1 cellular context compared by ENCODE assay signal in the genomic region with DNA sequence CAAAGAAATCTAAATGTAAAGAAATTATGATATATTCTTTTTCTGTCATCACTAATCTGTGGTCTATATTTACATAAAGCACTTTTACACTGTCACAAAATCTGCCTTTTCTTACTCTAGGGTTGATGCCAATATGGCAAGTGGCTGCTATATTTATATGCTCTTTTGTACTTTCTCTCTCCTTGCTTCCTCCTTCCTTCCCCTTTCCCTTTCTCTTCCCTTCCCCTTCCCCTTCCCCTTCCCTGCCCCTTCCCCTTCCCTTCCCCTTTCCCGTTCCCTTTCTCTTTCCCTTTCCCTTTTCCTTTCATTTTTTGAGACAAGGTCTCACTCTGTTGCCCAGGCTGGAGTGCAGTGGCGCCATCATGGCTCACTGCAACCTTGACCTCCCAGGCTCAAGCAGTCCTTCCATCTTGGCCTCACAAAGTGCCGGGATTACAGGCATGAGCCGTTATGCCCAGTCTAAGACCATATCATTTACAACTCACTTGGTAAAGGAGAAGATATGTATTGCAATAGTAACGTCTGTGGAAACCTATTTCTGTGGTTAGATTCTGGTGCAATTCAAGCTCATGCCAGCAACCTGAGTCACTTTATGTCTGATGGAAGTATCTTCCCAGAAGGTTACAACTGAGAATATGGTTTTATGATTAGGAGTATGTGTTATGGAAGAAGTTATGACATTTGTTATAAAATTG.
TF ChIP-seq lines count a peak whose summit lies in the region.

No MANE protein-coding gene starts in this region.

TF ChIP-seq in HepG2, 621 proteins besides CTCF, POLR2A, EP300 and RAD21:
- TF ChIP-seq, protein P1, sequence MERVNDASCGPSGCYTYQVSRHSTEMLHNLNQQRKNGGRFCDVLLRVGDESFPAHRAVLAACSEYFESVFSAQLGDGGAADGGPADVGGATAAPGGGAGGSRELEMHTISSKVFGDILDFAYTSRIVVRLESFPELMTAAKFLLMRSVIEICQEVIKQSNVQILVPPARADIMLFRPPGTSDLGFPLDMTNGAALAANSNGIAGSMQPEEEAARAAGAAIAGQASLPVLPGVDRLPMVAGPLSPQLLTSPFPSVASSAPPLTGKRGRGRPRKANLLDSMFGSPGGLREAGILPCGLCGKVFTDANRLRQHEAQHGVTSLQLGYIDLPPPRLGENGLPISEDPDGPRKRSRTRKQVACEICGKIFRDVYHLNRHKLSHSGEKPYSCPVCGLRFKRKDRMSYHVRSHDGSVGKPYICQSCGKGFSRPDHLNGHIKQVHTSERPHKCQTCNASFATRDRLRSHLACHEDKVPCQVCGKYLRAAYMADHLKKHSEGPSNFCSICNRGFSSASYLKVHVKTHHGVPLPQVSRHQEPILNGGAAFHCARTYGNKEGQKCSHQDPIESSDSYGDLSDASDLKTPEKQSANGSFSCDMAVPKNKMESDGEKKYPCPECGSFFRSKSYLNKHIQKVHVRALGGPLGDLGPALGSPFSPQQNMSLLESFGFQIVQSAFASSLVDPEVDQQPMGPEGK (CRISPR knock-in tag; IDR thresholded peaks at IDR 0.05), result no peak
- TF ChIP-seq, protein P2, sequence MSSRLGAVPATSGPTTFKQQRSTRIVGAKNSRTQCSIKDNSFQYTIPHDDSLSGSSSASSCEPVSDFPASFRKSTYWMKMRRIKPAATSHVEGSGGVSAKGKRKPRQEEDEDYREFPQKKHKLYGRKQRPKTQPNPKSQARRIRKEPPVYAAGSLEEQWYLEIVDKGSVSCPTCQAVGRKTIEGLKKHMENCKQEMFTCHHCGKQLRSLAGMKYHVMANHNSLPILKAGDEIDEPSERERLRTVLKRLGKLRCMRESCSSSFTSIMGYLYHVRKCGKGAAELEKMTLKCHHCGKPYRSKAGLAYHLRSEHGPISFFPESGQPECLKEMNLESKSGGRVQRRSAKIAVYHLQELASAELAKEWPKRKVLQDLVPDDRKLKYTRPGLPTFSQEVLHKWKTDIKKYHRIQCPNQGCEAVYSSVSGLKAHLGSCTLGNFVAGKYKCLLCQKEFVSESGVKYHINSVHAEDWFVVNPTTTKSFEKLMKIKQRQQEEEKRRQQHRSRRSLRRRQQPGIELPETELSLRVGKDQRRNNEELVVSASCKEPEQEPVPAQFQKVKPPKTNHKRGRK (CRISPR knock-in tag; IDR thresholded peaks at IDR 0.05), result peak; percentile 88
- TF ChIP-seq PCBP1 (IDR thresholded peaks at IDR 0.05; ENCODE audit: borderline replicate concordance, low read depth, low read length) (0 out of 2 replicates have a peak, but pooled peaks have one; percentile 20), CEBPB (IDR thresholded peaks at IDR 0.05; ENCODE audit: borderline replicate concordance, low read depth, low read length) (0 out of 2 replicates have a peak, but pooled peaks have one; percentile 9), NR2F1 (CRISPR knock-in tag; IDR thresholded peaks at IDR 0.05) (no peak), ZNF644 (CRISPR knock-in tag; IDR thresholded peaks at IDR 0.05; ENCODE audit: low read depth) (0 out of 2 replicates have a peak, but pooled peaks have one; percentile 22), HNRNPK (IDR thresholded peaks at IDR 0.05; ENCODE audit: low read depth, low read length, poor library complexity, severe bottlenecking) (peak; percentile 89)
